ENCODE assay signal across 1 cellular context in the genomic region with DNA sequence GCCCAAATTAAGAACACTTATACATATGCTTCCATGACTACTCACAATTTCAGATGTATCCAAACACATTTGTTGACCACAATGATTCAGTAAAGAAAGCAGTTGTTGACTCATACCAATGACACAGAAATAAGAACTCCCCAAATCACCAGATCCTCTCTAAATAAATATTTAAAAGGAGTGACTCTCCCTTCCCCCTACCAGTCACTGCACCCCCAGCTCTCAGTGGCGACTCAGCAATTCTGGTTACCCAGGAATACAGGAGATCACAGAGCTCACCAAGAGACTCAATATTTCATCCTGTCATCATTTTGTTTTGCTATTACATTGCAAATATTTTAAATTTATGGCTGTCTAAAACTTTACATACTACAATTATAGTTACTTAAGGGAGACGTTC.
TF ChIP-seq lines count a peak whose summit lies in the region.

No MANE protein-coding gene starts in this region.

TF ChIP-seq in SK-N-SH, 30 proteins besides CTCF, POLR2A, EP300 and RAD21 (continued from another document):
- TF ChIP-seq YY1 (IDR thresholded peaks at IDR 0.05; ENCODE audit: low read depth) (no peak), SIN3A (IDR thresholded peaks at IDR 0.05; ENCODE audit: borderline replicate concordance, low read depth, low read length) (no peak), NFIC (IDR thresholded peaks at IDR 0.05; ENCODE audit: borderline replicate concordance) (peak; percentile 12; the same call in 1 of the 2 replicates), GATA2 (CRISPR knock-in tag; IDR thresholded peaks at IDR 0.05) (no peak)
- TF ChIP-seq, protein P1, sequence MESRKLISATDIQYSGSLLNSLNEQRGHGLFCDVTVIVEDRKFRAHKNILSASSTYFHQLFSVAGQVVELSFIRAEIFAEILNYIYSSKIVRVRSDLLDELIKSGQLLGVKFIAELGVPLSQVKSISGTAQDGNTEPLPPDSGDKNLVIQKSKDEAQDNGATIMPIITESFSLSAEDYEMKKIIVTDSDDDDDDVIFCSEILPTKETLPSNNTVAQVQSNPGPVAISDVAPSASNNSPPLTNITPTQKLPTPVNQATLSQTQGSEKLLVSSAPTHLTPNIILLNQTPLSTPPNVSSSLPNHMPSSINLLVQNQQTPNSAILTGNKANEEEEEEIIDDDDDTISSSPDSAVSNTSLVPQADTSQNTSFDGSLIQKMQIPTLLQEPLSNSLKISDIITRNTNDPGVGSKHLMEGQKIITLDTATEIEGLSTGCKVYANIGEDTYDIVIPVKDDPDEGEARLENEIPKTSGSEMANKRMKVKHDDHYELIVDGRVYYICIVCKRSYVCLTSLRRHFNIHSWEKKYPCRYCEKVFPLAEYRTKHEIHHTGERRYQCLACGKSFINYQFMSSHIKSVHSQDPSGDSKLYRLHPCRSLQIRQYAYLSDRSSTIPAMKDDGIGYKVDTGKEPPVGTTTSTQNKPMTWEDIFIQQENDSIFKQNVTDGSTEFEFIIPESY (IDR thresholded peaks at IDR 0.05; ENCODE audit: borderline replicate concordance, low read depth), result no peak
